19 cellular contexts compared by ENCODE assay signal in genomic region chr9:11749396-11749795, GRCh38.
DNase-seq lines count a peak whose midpoint lies in the region; TF ChIP-seq lines count a peak whose summit lies in the region.
"Had no signal": no experiment of that assay in that cellular context is flagged by ENCODE, and none has a peak within 500 bp of the region (broad histone marks: within the 10 kb centered on the region; RNA-seq: fewer than 3 reads in every experiment).

No MANE protein-coding gene starts in this region.

- H2AK5ac ChIP-seq in mesendoderm (ENCODE audit: low read length), result no peak overlapping the region

- H3K79me1 ChIP-seq in mesendoderm (ENCODE audit: low read length), result no peaks in the 10 kb centered on the region

- H3K23ac ChIP-seq in mesendoderm (ENCODE audit: low read length), result no peak overlapping the region

- H3K27me3 ChIP-seq in WERI-Rb-1 (ENCODE audit: insufficient read depth, low read depth, severe bottlenecking) (no peaks in the 10 kb centered on the region), mesendoderm (ENCODE audit: insufficient read depth, low read length, poor library complexity) (no peaks in the 10 kb centered on the region)
- H3K27me3 ChIP-seq: BLaER1 treated with 17β-estradiol and CSF1 and Interleukin-3, amounts not matched to agents 10 nM and 100 nM had no signal

- H3K9me3 Mint-ChIP-seq in activated T-helper 1 cell treated with anti-CD3 and anti-CD28 coated beads, Interleukin-12 subunit alpha, Interleukin-12 subunit beta, Interleukin-2, Interleukin-4 antibody, amounts not matched to agents 30 ng/mL and 10 ng/mL and 1 ng/mL, durations not matched to agents 14 hours and 24 hours and 36 hours, result peaks cover 25% of the 10 kb centered on the region

- H3K27ac Mint-ChIP-seq in activated T-helper 1 cell treated with anti-CD3 and anti-CD28 coated beads, Interleukin-12 subunit alpha, Interleukin-12 subunit beta, Interleukin-2, Interleukin-4 antibody, amounts not matched to agents 30 ng/mL and 10 ng/mL and 1 ng/mL, durations not matched to agents 14 hours and 24 hours and 36 hours, result no peak overlapping the region
- H3K27ac Mint-ChIP-seq: B cell; CD4-positive, alpha-beta T cell; CD8-positive, alpha-beta T cell had no signal

- DNase-seq in D341Med (ENCODE audit: low spot score) (peak; percentile 33), NCI-H82 (lab: John Stamatoyannopoulos, UW) (peak; percentile 87), WERI-Rb-1 (peak; percentile 63), mesendoderm (peak; percentile 78), T-helper 9 cell (no peak), COR-L47 (lab: John Stamatoyannopoulos, UW) (no peak), GOT3 (lab: John Stamatoyannopoulos, UW) (no peak)
- no peak for DNase-seq in activated T-helper 1 cell treated with anti-CD3 and anti-CD28 coated beads, Interleukin-12 subunit alpha, Interleukin-12 subunit beta, Interleukin-2, Interleukin-4 antibody, amounts not matched to agents 30 ng/mL and 10 ng/mL and 1 ng/mL, durations not matched to agents 14 hours and 24 hours and 36 hours (ENCODE audit: low spot score)
- DNase-seq: AML-193; CD4-positive, alpha-beta T cell; CD8-positive, alpha-beta T cell; DMS 273 treated with DMSO at 0.1 percent for 48 hours; DMS79 treated with DMSO at 0.1 percent for 48 hours; GF-D8 had no signal

- H3K27ac ChIP-seq in WERI-Rb-1 (no peak overlapping the region), mesendoderm (ENCODE audit: low read depth, low read length) (no peak overlapping the region)
- H3K27ac ChIP-seq: 22Rv1; A549; BLaER1 treated with 17β-estradiol and CSF1 and Interleukin-3, amounts not matched to agents 10 nM and 100 nM; C4-2B had no signal

- intact Hi-C loops in activated T-helper 1 cell treated with anti-CD3 and anti-CD28 coated beads, Interleukin-12 subunit alpha, Interleukin-12 subunit beta, Interleukin-2, Interleukin-4 antibody, amounts not matched to agents 30 ng/mL and 10 ng/mL and 1 ng/mL, durations not matched to agents 14 hours and 24 hours and 36 hours (cut with micrococcal nuclease), result no loop called here

- no peak overlapping the region for H3K4me3 Mint-ChIP-seq in activated T-helper 1 cell treated with anti-CD3 and anti-CD28 coated beads, Interleukin-12 subunit alpha, Interleukin-12 subunit beta, Interleukin-2, Interleukin-4 antibody, amounts not matched to agents 30 ng/mL and 10 ng/mL and 1 ng/mL, durations not matched to agents 14 hours and 24 hours and 36 hours
- H3K4me3 Mint-ChIP-seq: B cell; CD4-positive, alpha-beta T cell; CD8-positive, alpha-beta T cell had no signal

- no peaks in the 10 kb centered on the region for H3K9me3 ChIP-seq in WERI-Rb-1 (ENCODE audit: severe bottlenecking)
- H3K9me3 ChIP-seq: A549; BLaER1 treated with 17β-estradiol and CSF1 and Interleukin-3, amounts not matched to agents 10 nM and 100 nM had no signal

- H3K36me3 Mint-ChIP-seq in activated T-helper 1 cell treated with anti-CD3 and anti-CD28 coated beads, Interleukin-12 subunit alpha, Interleukin-12 subunit beta, Interleukin-2, Interleukin-4 antibody, amounts not matched to agents 30 ng/mL and 10 ng/mL and 1 ng/mL, durations not matched to agents 14 hours and 24 hours and 36 hours (ENCODE audit: low read depth), result no peaks in the 10 kb centered on the region
- H3K36me3 Mint-ChIP-seq: CD8-positive, alpha-beta T cell had no signal

- no peak overlapping the region for H3K9ac ChIP-seq in mesendoderm (ENCODE audit: low read length)
- H3K9ac ChIP-seq: BLaER1 treated with 17β-estradiol and CSF1 and Interleukin-3, amounts not matched to agents 10 nM and 100 nM had no signal

- H3K4me3 ChIP-seq in WERI-Rb-1 (ENCODE audit: low read depth, low read length), result no peak overlapping the region
- H3K4me3 ChIP-seq in mesendoderm (ENCODE audit: low read length), result no peak overlapping the region
- H3K4me3 ChIP-seq: A549; BLaER1 treated with 17β-estradiol and CSF1 and Interleukin-3, amounts not matched to agents 10 nM and 100 nM had no signal

- no peak overlapping the region for H2BK5ac ChIP-seq in mesendoderm (ENCODE audit: low read length)

- no peak overlapping the region for H2BK15ac ChIP-seq in mesendoderm (replicated peaks; ENCODE audit: low read depth)

- no CpG with 5 or more reads among the region's 2 CpGs for WGBS in mesendoderm (ENCODE audit: extremely low coverage, insufficient coverage, low lambda C conversion rate)

- TF ChIP-seq CTCF in WERI-Rb-1 (IDR thresholded peaks at IDR 0.05; ENCODE audit: low read depth, low read length), result no peak

- H3K79me2 ChIP-seq in mesendoderm (ENCODE audit: control insufficient read depth, insufficient read depth, low read length), result no peaks in the 10 kb centered on the region

- no peak overlapping the region for H3K4me2 ChIP-seq in mesendoderm (ENCODE audit: low read length)
- H3K4me2 ChIP-seq: A549; BLaER1 treated with 17β-estradiol and CSF1 and Interleukin-3, amounts not matched to agents 10 nM and 100 nM had no signal

- no peak overlapping the region for H2BK120ac ChIP-seq in mesendoderm (ENCODE audit: low read depth, low read length)

- no peak overlapping the region for H4K8ac ChIP-seq in mesendoderm (ENCODE audit: low read depth, low read length)

- H3K4me1 Mint-ChIP-seq in activated T-helper 1 cell treated with anti-CD3 and anti-CD28 coated beads, Interleukin-12 subunit alpha, Interleukin-12 subunit beta, Interleukin-2, Interleukin-4 antibody, amounts not matched to agents 30 ng/mL and 10 ng/mL and 1 ng/mL, durations not matched to agents 14 hours and 24 hours and 36 hours (ENCODE audit: low read depth), result no peaks in the 10 kb centered on the region
- H3K4me1 Mint-ChIP-seq: B cell had no signal

- no peaks in the 10 kb centered on the region for H3K4me1 ChIP-seq in mesendoderm (ENCODE audit: control insufficient read depth, low read depth, low read length)
- H3K4me1 ChIP-seq: A549; BLaER1 treated with 17β-estradiol and CSF1 and Interleukin-3, amounts not matched to agents 10 nM and 100 nM had no signal

- H3K27me3 Mint-ChIP-seq in activated T-helper 1 cell treated with anti-CD3 and anti-CD28 coated beads, Interleukin-12 subunit alpha, Interleukin-12 subunit beta, Interleukin-2, Interleukin-4 antibody, amounts not matched to agents 30 ng/mL and 10 ng/mL and 1 ng/mL, durations not matched to agents 14 hours and 24 hours and 36 hours (ENCODE audit: insufficient read depth), result no peaks in the 10 kb centered on the region
- H3K27me3 Mint-ChIP-seq: B cell; CD4-positive, alpha-beta T cell had no signal

- no peak overlapping the region for H3K4ac ChIP-seq in mesendoderm (ENCODE audit: low read depth, low read length)

- H3K18ac ChIP-seq in mesendoderm (ENCODE audit: low read length), result no peak overlapping the region

- no peak overlapping the region for H3K56ac ChIP-seq in mesendoderm (ENCODE audit: low read length)

- H3K36me3 ChIP-seq in WERI-Rb-1 (no peaks in the 10 kb centered on the region), mesendoderm (ENCODE audit: control insufficient read depth, insufficient read depth, low read length) (no peaks in the 10 kb centered on the region)
- H3K36me3 ChIP-seq: BLaER1 treated with 17β-estradiol and CSF1 and Interleukin-3, amounts not matched to agents 10 nM and 100 nM had no signal

- H4K5ac ChIP-seq in mesendoderm (ENCODE audit: low read length), result no peak overlapping the region

Comparison
In these comparisons a context has a peak if more than half of its experiments do, and no peak if none do; other contexts are left out.
1. DNase-seq: peak in D341Med (single experiment), NCI-H82 (single experiment), WERI-Rb-1 (single experiment) and mesendoderm (single experiment); none in T-helper 9 cell (single experiment), COR-L47 (single experiment), GOT3 (single experiment) and activated T-helper 1 cell treated with anti-CD3 and anti-CD28 coated beads, Interleukin-12 subunit alpha, Interleukin-12 subunit beta, Interleukin-2, Interleukin-4 antibody, amounts not matched to agents 30 ng/mL and 10 ng/mL and 1 ng/mL, durations not matched to agents 14 hours and 24 hours and 36 hours (single experiment).